15 cellular contexts compared by ENCODE assay signal in the genomic region with DNA sequence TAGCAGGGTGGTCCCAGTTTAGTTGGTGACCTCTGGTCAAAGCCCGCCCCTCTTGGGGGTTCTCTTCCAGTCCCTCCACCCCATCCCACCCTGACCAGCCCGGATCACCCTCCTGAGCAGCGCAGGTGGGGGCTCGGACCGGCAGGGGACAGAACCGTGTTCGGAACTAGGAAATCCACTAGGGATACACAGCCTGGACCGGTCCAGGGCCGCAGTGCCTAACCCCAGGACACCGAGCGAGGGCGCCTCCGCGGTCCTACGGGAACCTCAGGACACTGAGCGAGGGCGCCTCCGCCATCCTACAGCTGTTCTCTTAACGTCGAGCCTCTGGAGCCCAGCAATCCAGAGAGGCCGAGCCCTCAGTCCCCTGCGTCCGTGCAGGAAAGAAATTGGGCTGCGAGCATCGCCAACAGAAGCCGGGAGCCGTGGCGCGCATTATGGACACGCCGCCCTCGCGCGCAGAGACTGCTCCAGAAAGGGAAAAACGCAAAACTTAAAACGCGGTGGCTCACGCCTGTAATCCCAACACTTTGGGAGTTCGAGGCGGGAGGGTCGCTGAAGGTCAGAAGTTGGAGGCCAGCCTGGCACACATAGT. TPM values are rescaled to one million over a fixed set of nuclear protein-coding genes. Genes with fewer than 3 reads are reported as not detected.
DNase-seq lines count a peak whose midpoint lies in the region; ATAC-seq and TF ChIP-seq lines count a peak whose summit lies in the region.
"Had no signal": no experiment of that assay in that cellular context is flagged by ENCODE, and none has a peak within 500 bp of the region (broad histone marks: within the 10 kb centered on the region; RNA-seq: fewer than 3 reads in every experiment).

No MANE protein-coding gene starts in this region.

- peaks cover 23% of the 10 kb centered on the region for H3K4me1 Mint-ChIP-seq in activated T-cell treated with anti-CD3 and anti-CD28 coated beads, Interleukin-2, amount 50 U/mL, for 4 hours (ENCODE audit: low read depth)
- H3K4me1 Mint-ChIP-seq in activated B cell treated with CpG ODN at 0.5 μM for 24 hours, result peaks cover 38% of the 10 kb centered on the region

- 4 to 9% (median 8%) methylated on average over 33 to 41 of the region's 41 CpGs for WGBS in stomach, 5 donors

- peaks cover 0 to 11% (median 0%) of the 10 kb centered on the region in 4 donors for H3K9me3 ChIP-seq in stomach
- H3K9me3 ChIP-seq: right lobe of liver had no signal

- no peak overlapping the region for H3K27ac Mint-ChIP-seq in activated B cell treated with CpG ODN at 0.5 μM for 24 hours

- H3K4me3 ChIP-seq in iPS-11a (ENCODE audit: low read depth, low read length) (peak overlapping the region; percentile 47), stomach (peak overlapping the region in 3 of 4 donors; percentile 30 to 40 (median 31))
- H3K4me3 ChIP-seq: right lobe of liver had no signal

- H3K4me3 Mint-ChIP-seq in activated T-cell treated with anti-CD3 and anti-CD28 coated beads, Interleukin-2, amount 50 U/mL, for 4 hours, result peak overlapping the region; percentile 38
- H3K4me3 Mint-ChIP-seq in activated B cell treated with CpG ODN at 0.5 μM for 24 hours, result peak overlapping the region; percentile 73

- peaks cover 87% of the 10 kb centered on the region for H3K27me3 Mint-ChIP-seq in activated T-cell treated with anti-CD3 and anti-CD28 coated beads, Interleukin-2, amount 50 U/mL, for 4 hours (ENCODE audit: low read depth)
- peaks cover 64% of the 10 kb centered on the region for H3K27me3 Mint-ChIP-seq in activated B cell treated with CpG ODN at 0.5 μM for 24 hours

- TF ChIP-seq POLR2A in stomach (IDR thresholded peaks at IDR 0.05), result no peak

- peaks cover 21 to 76% (median 69%) of the 10 kb centered on the region in 3 donors for H3K27me3 ChIP-seq in stomach

- H3K9me3 Mint-ChIP-seq in activated T-cell treated with anti-CD3 and anti-CD28 coated beads, Interleukin-2, amount 50 U/mL, for 4 hours, result no peaks in the 10 kb centered on the region
- H3K9me3 Mint-ChIP-seq in activated B cell treated with CpG ODN at 0.5 μM for 24 hours, result peaks cover 6% of the 10 kb centered on the region

- no peak overlapping the region for H3K27ac ChIP-seq in stomach
- H3K27ac ChIP-seq: right lobe of liver had no signal

- no peak for ATAC-seq in activated T-cell treated with anti-CD3 and anti-CD28 coated beads, Interleukin-2, amount 50 U/mL, for 4 hours
- ATAC-seq in activated B cell treated with CpG ODN at 0.5 μM for 24 hours (ENCODE audit: low read depth) (no peak), HG03354 (IDR thresholded peaks at IDR 0.05; ENCODE audit: poor library complexity, severe bottlenecking, unreplicated experiment) (no peak)

- H3K36me3 Mint-ChIP-seq in activated T-cell treated with anti-CD3 and anti-CD28 coated beads, Interleukin-2, amount 50 U/mL, for 4 hours (ENCODE audit: insufficient read depth), result no peaks in the 10 kb centered on the region
- H3K36me3 Mint-ChIP-seq in activated B cell treated with CpG ODN at 0.5 μM for 24 hours (ENCODE audit: low read depth), result no peaks in the 10 kb centered on the region

- CTCF ChIA-PET in activated B cell treated with CpG ODN at 0.5 μM for 24 hours (lab: Charles Lee), result no interaction called here

- POLR2A ChIA-PET in activated B cell treated with CpG ODN at 0.5 μM for 24 hours (lab: Charles Lee), result no interaction called here

- H3K4me1 ChIP-seq in stomach, result peaks cover 14 to 44% (median 34%) of the 10 kb centered on the region in 4 donors
- H3K4me1 ChIP-seq: right lobe of liver had no signal

- TF ChIP-seq EP300 in stomach (IDR thresholded peaks at IDR 0.05), result no peak

- no peak for DNase-seq in activated T-cell treated with anti-CD3 and anti-CD28 coated beads, Interleukin-2, amount 50 U/mL, for 4 hours
- DNase-seq in activated T-cell treated with anti-CD3 and anti-CD28 coated beads, Interleukin-2, amount 50 U/mL, for 48 hours, result no peak
- DNase-seq in activated B cell treated with CpG ODN at 0.5 μM for 24 hours (no peak), stomach (no peak), GF-D8 (lab: John Stamatoyannopoulos, UW) (no peak), DMS79 treated with DMSO at 0.1 percent for 48 hours (lab: John Stamatoyannopoulos, UW) (no peak)
- DNase-seq: activated effector memory CD4-positive, alpha-beta T cell treated with Interleukin-2 at 50 U/mL for 16 hours; AML-193; mesenchymal stem cell; NCI-H1417 treated with DMSO at 0.1 percent for 48 hours; OCI-M1; right lobe of liver had no signal

- intact Hi-C loops in activated B cell treated with CpG ODN at 0.5 μM for 24 hours (cut with micrococcal nuclease), result loop anchor here (5.0 kb wide), 2 partner anchors 93 to 182 kb away; partner anchors contain the start of gene LMAN1
- intact Hi-C loops in stomach (cut with DNase I; ENCODE audit: low total_unique reads), result no loop called here

- H3K36me3 ChIP-seq in stomach, result no peaks in the 10 kb centered on the region
- H3K36me3 ChIP-seq: right lobe of liver had no signal

- TF ChIP-seq CTCF in activated B cell treated with CpG ODN at 0.5 μM for 24 hours (IDR thresholded peaks at IDR 0.05) (no peak), stomach (IDR thresholded peaks at IDR 0.05) (no peak)

RNA-seq across cellular contexts. Expression of gene RAX, which starts 8.5 kb away (rescaled TPM):
- total RNA-seq in activated T-cell treated with anti-CD3 and anti-CD28 coated beads, Interleukin-2, amount 50 U/mL, for 4 hours, result not detected
- total RNA-seq in activated B cell treated with CpG ODN at 0.5 μM for 24 hours (not detected in 2 replicates), stomach (not detected)
- polyA plus RNA-seq in stomach, result under 1 TPM in 1 of 3 donors, not detected in 2; 0.05 TPM
- total RNA-seq: chondrocyte, right lobe of liver had no signal

RNA-seq across cellular contexts. Expression of gene GRP, which starts 44.8 kb away (rescaled TPM):
- not detected for total RNA-seq in activated T-cell treated with anti-CD3 and anti-CD28 coated beads, Interleukin-2, amount 50 U/mL, for 4 hours
- total RNA-seq in activated B cell treated with CpG ODN at 0.5 μM for 24 hours (not detected in 2 replicates), stomach (1 to 10 TPM in 2 of 5 donors, not detected in 3; 2.4 to 3.2 TPM)
- polyA plus RNA-seq in stomach, result under 1 TPM in 2 of 3 donors, not detected in 1; 0.60 to 0.68 TPM
- total RNA-seq: chondrocyte, right lobe of liver had no signal

RNA-seq across cellular contexts. Expression of gene CPLX4, which starts 53.7 kb away (rescaled TPM):
- not detected for total RNA-seq in activated T-cell treated with anti-CD3 and anti-CD28 coated beads, Interleukin-2, amount 50 U/mL, for 4 hours
- total RNA-seq in activated B cell treated with CpG ODN at 0.5 μM for 24 hours (not detected in 2 replicates), stomach (not detected)
- polyA plus RNA-seq in stomach, result not detected
- total RNA-seq: chondrocyte had no signal
